ENCODE assay signal across 7 cellular contexts in genomic region chr17:47511701-47512146, GRCh38. TPM values are rescaled to one million over a fixed set of nuclear protein-coding genes. Genes with fewer than 3 reads are reported as not detected.
DNase-seq lines count a peak whose midpoint lies in the region; ATAC-seq, FAIRE-seq and TF ChIP-seq lines count a peak whose summit lies in the region.
"Not testable (repeated sequence)": the region's sequence is repeated elsewhere in the genome, so short reads cannot be mapped to it uniquely, and the experiment has no call there.

No MANE protein-coding gene starts in this region.

- CTCF ChIA-PET in PC-9 (lab: Charles Lee) = not testable (repeated sequence)

- H3K27ac ChIP-seq in PC-9 (peak overlapping the region; percentile 99), esophagus squamous epithelium (peak overlapping the region; percentile 53 to 84 (median 73))
- not testable (repeated sequence) for H3K27ac ChIP-seq in pancreas

- not testable (repeated sequence) for H3K4me3 Mint-ChIP-seq in activated naive CD8-positive, alpha-beta T cell treated with anti-CD3 and anti-CD28 coated beads, Interleukin-2, amount 50 U/mL, for 24 hours

- not testable (repeated sequence) for H3K27me3 ChIP-seq in PC-9 (ENCODE audit: insufficient read depth, low read depth); esophagus squamous epithelium; pancreas

- intact Hi-C loops in PC-9 (cut with micrococcal nuclease; ENCODE audit: unreplicated experiment); esophagus squamous epithelium (cut with DNase I); pancreas (cut with DNase I): not testable (repeated sequence)

- H3K9me3 ChIP-seq in PC-9 (ENCODE audit: insufficient read depth, low read depth); esophagus squamous epithelium; pancreas: not testable (repeated sequence)

- peak overlapping the region; percentile 29 for H3K27ac Mint-ChIP-seq in activated naive CD8-positive, alpha-beta T cell treated with anti-CD3 and anti-CD28 coated beads, Interleukin-2, amount 50 U/mL, for 24 hours

- H3F3A ChIP-seq in PC-9 (ENCODE audit: insufficient read depth, low read depth) = peaks cover 36% of the 10 kb centered on the region

- not testable (repeated sequence) for TF ChIP-seq POLR2A in esophagus squamous epithelium (IDR thresholded peaks at IDR 0.05)

- H2AFZ ChIP-seq in PC-9 = not testable (repeated sequence)

- H3K79me2 ChIP-seq in PC-9 (ENCODE audit: low read depth) = not testable (repeated sequence)

- not testable (repeated sequence) for H3K9me2 ChIP-seq in PC-9 (ENCODE audit: insufficient read depth)

- not testable (repeated sequence) for H3K4me1 Mint-ChIP-seq in activated naive CD8-positive, alpha-beta T cell treated with anti-CD3 and anti-CD28 coated beads, Interleukin-2, amount 50 U/mL, for 24 hours

- 26 to 36% methylated on average over 2 to 3 of the region's 3 CpGs for WGBS in esophagus squamous epithelium, 2 donors
- WGBS in pancreas, 2 donors = 59 to 64% methylated on average over 3 of the region's 3 CpGs

- not testable (repeated sequence) for H3K27me3 Mint-ChIP-seq in activated naive CD8-positive, alpha-beta T cell treated with anti-CD3 and anti-CD28 coated beads, Interleukin-2, amount 50 U/mL, for 24 hours

- TF ChIP-seq CTCF in PC-9 (conservative IDR thresholded peaks at IDR 0.05); esophagus squamous epithelium (IDR thresholded peaks at IDR 0.05); pancreas (IDR thresholded peaks at IDR 0.05): not testable (repeated sequence)

- not testable (repeated sequence) for H3K9me3 Mint-ChIP-seq in activated naive CD8-positive, alpha-beta T cell treated with anti-CD3 and anti-CD28 coated beads, Interleukin-2, amount 50 U/mL, for 24 hours

- not testable (repeated sequence) for H4K20me1 ChIP-seq in PC-9 (ENCODE audit: insufficient read depth)

- H3K4me2 ChIP-seq in PC-9 = peak overlapping the region; percentile 76

- not testable (repeated sequence) for H3K36me3 Mint-ChIP-seq in activated naive CD8-positive, alpha-beta T cell treated with anti-CD3 and anti-CD28 coated beads, Interleukin-2, amount 50 U/mL, for 24 hours (ENCODE audit: low read depth)

- H3K4me1 ChIP-seq in PC-9 (replicated peaks; ENCODE audit: insufficient read depth) (peaks cover 44% of the 10 kb centered on the region), esophagus squamous epithelium (peaks cover 0 to 14% (median 0%) of the 10 kb centered on the region in 3 donors)
- not testable (repeated sequence) for H3K4me1 ChIP-seq in pancreas

- H3K36me3 ChIP-seq in PC-9 (ENCODE audit: low read depth); esophagus squamous epithelium; pancreas: not testable (repeated sequence)

- peak overlapping the region; percentile 29; the same call in 1 of the 2 replicates for H3K4me3 ChIP-seq in PC-9
- not testable (repeated sequence) for H3K4me3 ChIP-seq in esophagus squamous epithelium, pancreas

- POLR2A ChIA-PET in PC-9 (lab: Charles Lee; ENCODE audit: unreplicated experiment) = interaction anchor here (0.6 kb wide), 1 partner anchor 110 kb away, joined by 3 read pairs; no protein-coding TSS in a partner anchor

- peak; percentile 42 for DNase-seq in GF-D8 (lab: John Stamatoyannopoulos, UW)
- peak; percentile 11 for DNase-seq in M059J (ENCODE audit: low read depth)
- DNase-seq in PC-9 = peak; percentile 44 to 78
- not testable (repeated sequence) for DNase-seq in activated naive CD8-positive, alpha-beta T cell treated with anti-CD3 and anti-CD28 coated beads, Interleukin-2, amount 50 U/mL, for 24 hours; esophagus squamous epithelium (lab: John Stamatoyannopoulos, UW); pancreas
- peak; percentile 0 for DNase-seq in left kidney (ENCODE audit: low read depth, low spot score)

- not testable (repeated sequence) for ATAC-seq in activated naive CD8-positive, alpha-beta T cell treated with anti-CD3 and anti-CD28 coated beads, Interleukin-2, amount 50 U/mL, for 24 hours
- ATAC-seq in pancreas = peak in 3 of 4 donors; percentile 29 to 67 (median 30)

- BruUV-seq in PC-9 (replicated peaks; lab: Mats Ljungman, UMichigan) = TSS peak; percentile 72

- FAIRE-seq in pancreas (lab: Jason Lieb, UNC) = not testable (repeated sequence)

RNA-seq across cellular contexts. Expression of gene NPEPPS, which starts 19.2 kb away (rescaled TPM):
- 46.6 and 59.9 TPM in 2 replicates for total RNA-seq in M059J (2014; rRNA removed; shearing (Covaris generic))
- 173 and 187 TPM in 2 replicates for total RNA-seq in PC-9 (2021)
- total RNA-seq in esophagus squamous epithelium = 100 to 1,000 TPM in 3 of 4 donors, 10 to 100 TPM in 1; 91.2 to 216 (median 172) TPM
- total RNA-seq in pancreas = 10 to 100 TPM; 32.3 to 72.3 (median 49.7) TPM
- polyA plus RNA-seq in pancreas = 10 to 100 TPM; 31.9 to 35.6 TPM
